ENCODE assay signal across 8 cellular contexts in the genomic region with DNA sequence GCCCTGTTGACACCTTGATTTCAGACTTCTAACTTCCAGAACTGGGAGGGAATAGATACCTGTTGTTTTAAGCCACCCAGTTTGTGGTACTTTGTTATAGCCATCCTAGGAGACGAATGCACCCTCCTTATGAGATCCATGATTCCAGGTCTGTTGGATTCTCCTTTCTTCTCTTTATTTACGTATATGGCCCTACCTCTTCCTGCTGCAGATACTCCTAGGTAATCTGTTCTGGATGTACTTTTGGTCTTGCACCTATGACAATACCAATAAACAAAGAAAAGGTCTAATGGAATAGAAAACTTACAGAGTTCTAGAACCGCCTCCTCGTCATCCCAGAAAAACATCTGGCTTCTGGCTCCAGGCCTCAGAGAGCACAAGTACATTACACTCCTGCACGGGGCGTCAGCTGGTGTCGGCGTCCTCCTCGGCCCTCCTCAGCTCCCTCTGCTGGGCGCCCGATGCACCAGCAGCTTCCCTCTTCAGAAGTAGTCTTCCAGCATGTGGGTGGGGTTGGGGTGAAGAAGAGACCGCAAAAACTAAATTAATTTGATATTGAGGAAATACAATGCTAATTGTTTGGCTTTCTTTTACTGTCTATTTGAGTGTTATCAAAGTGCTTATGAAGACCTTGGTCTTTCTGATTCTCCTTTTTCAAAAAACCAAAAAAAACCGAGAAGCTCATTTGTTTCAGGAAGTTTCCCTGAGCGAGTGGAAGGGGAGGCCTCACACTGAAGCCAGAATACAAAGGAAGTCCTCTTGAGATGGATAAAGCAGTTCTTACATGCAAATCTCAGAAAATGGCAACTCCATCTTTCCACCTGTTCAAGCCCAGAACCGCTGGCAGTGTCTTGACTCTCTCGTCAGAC. TPM values are rescaled to one million over a fixed set of nuclear protein-coding genes. Genes with fewer than 3 reads are reported as not detected.
DNase-seq lines count a peak whose midpoint lies in the region; ATAC-seq and FAIRE-seq lines count a peak whose summit lies in the region.

No MANE protein-coding gene starts in this region.

- intact Hi-C loops in posterior vena cava (cut with DNase I) = loop anchor here in 1 of 2 donors (10.0 kb wide), 1 partner anchor 194 kb away; no protein-coding TSS in a partner anchor

- ATAC-seq in GM21381 (IDR thresholded peaks at IDR 0.05; ENCODE audit: unreplicated experiment) = peak; percentile 75

- DNase-seq in D341Med (ENCODE audit: low spot score) = peak; percentile 87
- DNase-seq in HuH-7.5 (ENCODE audit: low spot score) = peak; percentile 34
- peak; percentile 17 for DNase-seq in SIG-M5 (lab: John Stamatoyannopoulos, UW)
- DNase-seq in activated effector memory CD4-positive, alpha-beta T cell treated with Interleukin-2 at 50 U/mL for 16 hours = peak; percentile 65
- peak; percentile 81 for DNase-seq in germinal center (ENCODE audit: low spot score)
- peak; percentile 93 for DNase-seq in posterior vena cava (ENCODE audit: low spot score)
- peak; percentile 81 for DNase-seq in urothelium cell line (ENCODE audit: low spot score)

- no peak for FAIRE-seq in urothelium cell line (lab: Jason Lieb, UNC)

RNA-seq across cellular contexts. Expression of a gene that starts 9.7 kb away (rescaled TPM):
- total RNA-seq in posterior vena cava = 10 to 100 TPM; 63.1 to 72.2 TPM

Comparison
In these comparisons a context has a peak if more than half of its experiments do, and no peak if none do; other contexts are left out.
1. Peak in every context shown above with its lines: DNase-seq and ATAC-seq.
2. DNase-seq: peak in every context shown above with its lines; median percentile 93 in posterior vena cava; 87 in D341Med; 81 in germinal center; 81 in urothelium cell line; 65 in activated effector memory CD4-positive, alpha-beta T cell treated with Interleukin-2 at 50 U/mL for 16 hours; 34 in HuH-7.5; 17 in SIG-M5.